In the genomic region with DNA sequence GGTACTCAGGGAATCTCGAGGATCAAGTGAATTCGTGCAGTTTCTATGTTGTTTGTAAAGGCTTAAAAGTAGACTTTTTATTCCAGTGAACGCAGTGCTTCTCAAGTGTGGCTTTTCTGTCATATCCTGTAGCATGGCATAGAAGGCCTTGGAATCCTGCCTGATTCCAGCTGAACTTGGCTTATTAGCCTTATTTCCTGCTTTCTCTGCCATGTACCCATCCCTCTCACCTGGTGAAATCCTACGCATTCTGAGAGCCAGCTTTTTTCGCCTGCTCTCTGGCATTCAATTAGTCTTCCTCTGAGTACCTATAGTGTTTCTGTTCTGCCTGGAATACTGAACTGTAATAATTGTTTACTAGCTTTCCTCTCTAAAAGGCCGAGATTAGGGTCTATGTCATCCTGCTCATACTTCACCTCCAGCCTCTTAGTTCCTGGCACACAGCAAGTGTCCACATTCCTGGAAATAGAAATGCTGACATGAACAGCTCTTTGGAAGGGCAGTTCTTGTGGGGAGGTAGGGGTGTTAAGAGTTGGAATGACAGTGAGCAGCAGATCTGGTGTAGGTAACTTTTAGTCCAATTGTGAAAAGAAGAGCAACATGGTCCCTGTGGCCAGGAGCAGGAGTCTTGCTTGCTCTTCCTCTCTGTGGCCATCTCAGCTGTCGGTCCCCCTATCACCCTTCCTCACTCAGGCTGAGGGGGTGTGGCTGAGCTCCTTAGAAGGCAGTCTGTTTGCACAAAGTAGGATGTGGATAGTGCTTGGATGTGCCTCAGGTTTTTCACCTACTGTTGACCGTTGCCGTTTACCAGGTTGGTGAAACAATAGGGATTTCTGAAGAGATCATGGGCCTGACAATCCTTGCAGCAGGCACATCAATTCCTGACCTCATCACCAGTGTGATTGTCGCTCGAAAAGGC, we compare ENCODE assay signal across 1 cellular context.
TF ChIP-seq lines count a peak whose summit lies in the region.

No MANE protein-coding gene starts in this region.

TF ChIP-seq in K562, 482 proteins besides CTCF, POLR2A, EP300 and RAD21:
- no peak for TF ChIP-seq KDM5B (IDR thresholded peaks at IDR 0.05; ENCODE audit: insufficient replicate concordance, low read depth, low read length)
- no peak for TF ChIP-seq BMI1 (IDR thresholded peaks at IDR 0.05; ENCODE audit: low read length)
- no peak for TF ChIP-seq KAT8 (IDR thresholded peaks at IDR 0.05; ENCODE audit: low read depth)
- no peak for TF ChIP-seq SMAD1 (IDR thresholded peaks at IDR 0.05; ENCODE audit: low read depth, low read length, partially characterized antibody)
- no peak for TF ChIP-seq MTF1 (CRISPR knock-in tag; IDR thresholded peaks at IDR 0.05; ENCODE audit: borderline replicate concordance)
- TF ChIP-seq HNRNPLL (IDR thresholded peaks at IDR 0.05; ENCODE audit: low read depth, low read length, poor library complexity, severe bottlenecking), result no peak
- TF ChIP-seq, protein P1, sequence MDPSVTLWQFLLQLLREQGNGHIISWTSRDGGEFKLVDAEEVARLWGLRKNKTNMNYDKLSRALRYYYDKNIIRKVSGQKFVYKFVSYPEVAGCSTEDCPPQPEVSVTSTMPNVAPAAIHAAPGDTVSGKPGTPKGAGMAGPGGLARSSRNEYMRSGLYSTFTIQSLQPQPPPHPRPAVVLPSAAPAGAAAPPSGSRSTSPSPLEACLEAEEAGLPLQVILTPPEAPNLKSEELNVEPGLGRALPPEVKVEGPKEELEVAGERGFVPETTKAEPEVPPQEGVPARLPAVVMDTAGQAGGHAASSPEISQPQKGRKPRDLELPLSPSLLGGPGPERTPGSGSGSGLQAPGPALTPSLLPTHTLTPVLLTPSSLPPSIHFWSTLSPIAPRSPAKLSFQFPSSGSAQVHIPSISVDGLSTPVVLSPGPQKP (CRISPR knock-in tag; IDR thresholded peaks at IDR 0.05), result no peak
